Comparison of ENCODE assay signal across 8 cellular contexts in genomic region chr17:35433075-35433894, GRCh38. TPM values are rescaled to one million over a fixed set of nuclear protein-coding genes. Genes with fewer than 3 reads are reported as not detected.
DNase-seq lines count a peak whose midpoint lies in the region; ATAC-seq, FAIRE-seq and TF ChIP-seq lines count a peak whose summit lies in the region.

No MANE protein-coding gene starts in this region.

- peak; percentile 95 for FAIRE-seq in RCC 7860 (lab: Jason Lieb, UNC)

- H3K4me1 ChIP-seq in A673 (ENCODE audit: insufficient read depth, low read length, poor library complexity, severe bottlenecking) (peaks cover 10% of the 10 kb centered on the region), foreskin keratinocyte (peaks cover 8% of the 10 kb centered on the region), thyroid gland (peaks cover 27 to 28% of the 10 kb centered on the region in 2 donors)

- H3K9me3 ChIP-seq in A673 (ENCODE audit: low read depth, low read length, poor library complexity, severe bottlenecking) (no peaks in the 10 kb centered on the region), thyroid gland (no peaks in the 10 kb centered on the region)

- peak; percentile 45 for ATAC-seq in GM21825 (IDR thresholded peaks at IDR 0.05; ENCODE audit: unreplicated experiment)
- peak; percentile 89 for ATAC-seq in foreskin keratinocyte
- no peak for ATAC-seq in HG02870 (IDR thresholded peaks at IDR 0.05; ENCODE audit: unreplicated experiment)

- no peaks in the 10 kb centered on the region for H3K27me3 ChIP-seq in A673 (replicated peaks; ENCODE audit: insufficient read depth, low read depth, low read length, poor library complexity)
- no peaks in the 10 kb centered on the region for H3K27me3 ChIP-seq in foreskin keratinocyte
- H3K27me3 ChIP-seq in thyroid gland, result no peaks in the 10 kb centered on the region

- peak overlapping the region; percentile 76 for H3K27ac ChIP-seq in A673 (ENCODE audit: low read depth, low read length, poor library complexity, severe bottlenecking)
- peak overlapping the region; percentile 15 for H3K27ac ChIP-seq in foreskin keratinocyte
- peak overlapping the region; percentile 92 to 98 (median 97) for H3K27ac ChIP-seq in thyroid gland

- 10 to 20% methylated on average over 19 of the region's 19 CpGs for WGBS in thyroid gland, 2 donors

- POLR2A ChIA-PET in A673 (lab: Charles Lee; ENCODE audit: low non-redundant PET), result no interaction called here

- DNase-seq in A673 (ENCODE audit: low spot score) (peak; percentile 93), RCC 7860 (ENCODE audit: low spot score) (peak; percentile 97), foreskin keratinocyte (peak; percentile 97 to 99), non-pigmented ciliary epithelial cell (ENCODE audit: low read depth) (peak; percentile 99), thyroid gland (peak; percentile 93)
- peak; percentile 32 for DNase-seq in activated effector memory CD4-positive, alpha-beta T cell treated with Interleukin-2 at 50 U/mL for 16 hours

- BruUV-seq in A673 (replicated peaks; lab: Mats Ljungman, UMichigan), result TSS peak; percentile 90

- TF ChIP-seq CTCF in A673 (conservative IDR thresholded peaks at IDR 0.05; ENCODE audit: low read depth, low read length) (no peak), foreskin keratinocyte (conservative IDR thresholded peaks at IDR 0.05) (peak; percentile 33), thyroid gland (IDR thresholded peaks at IDR 0.05) (peak in 4 of 6 experiments; percentile 5 to 25 (median 12))

- CTCF ChIA-PET in A673 (lab: Charles Lee), result interaction anchor here (0.5 kb wide), 1 partner anchor 106 kb away, joined by 4 read pairs; no protein-coding TSS in a partner anchor

- H3K4me3 ChIP-seq in A673 (ENCODE audit: low read depth, low read length, poor library complexity, severe bottlenecking), result no peak overlapping the region
- peak overlapping the region; percentile 22 to 84 (median 44) for H3K4me3 ChIP-seq in thyroid gland (replicated peaks in 1 of 3)

- intact Hi-C loops in A673 (cut with micrococcal nuclease; ENCODE audit: unreplicated experiment) (loop anchor here (5.0 kb wide), 1 partner anchor 99 kb away; no protein-coding TSS in a partner anchor), thyroid gland (cut with DNase I) (loop anchor here (5.0 kb wide), 1 partner anchor 61 kb away; the partner anchor contains the start of gene SLFN11)

- H3K36me3 ChIP-seq in A673 (ENCODE audit: insufficient read depth, low read length, poor library complexity, severe bottlenecking) (no peaks in the 10 kb centered on the region), thyroid gland (no peaks in the 10 kb centered on the region)

- TF ChIP-seq POLR2A in thyroid gland (IDR thresholded peaks at IDR 0.05), result peak in 1 of 2 donors; percentile 37

RNA-seq across cellular contexts. Expression of gene SLFN12, which starts 1.0 kb away (rescaled TPM):
- 8.1 and 13.2 TPM in 2 replicates for total RNA-seq in A673 (2021)
- total RNA-seq in foreskin keratinocyte, result 8.4 and 13.1 TPM in 2 replicates
- polyA plus RNA-seq in foreskin keratinocyte, result 4.6 and 5.4 TPM in 2 replicates
- 10 to 100 TPM; 10.3 to 16.3 (median 13.1) TPM for total RNA-seq in thyroid gland

RNA-seq across cellular contexts. Expression of gene SLFN13, which starts 15.3 kb away (rescaled TPM):
- total RNA-seq in A673 (2021) (31.6 and 34.0 TPM in 2 replicates), foreskin keratinocyte (2.8 and 3.7 TPM in 2 replicates), thyroid gland (10 to 100 TPM; 13.6 to 31.8 (median 17.9) TPM)
- 1.1 and 1.3 TPM in 2 replicates for polyA plus RNA-seq in foreskin keratinocyte

RNA-seq across cellular contexts. Expression of gene SLFN11, which starts 59.9 kb away (rescaled TPM):
- total RNA-seq in A673 (2021), result 132 and 141 TPM in 2 replicates
- 2.4 and 4.7 TPM in 2 replicates for total RNA-seq in foreskin keratinocyte
- 0.48 and 0.81 TPM in 2 replicates for polyA plus RNA-seq in foreskin keratinocyte
- 10 to 100 TPM; 39.0 to 68.6 (median 55.0) TPM for total RNA-seq in thyroid gland

Comparison
In these comparisons a context has a peak if more than half of its experiments do, and no peak if none do; other contexts are left out.
1. DNase-seq: peak in every context shown above with its lines; median percentile 99 in non-pigmented ciliary epithelial cell; 98 in foreskin keratinocyte; 97 in RCC 7860; 93 in A673; 93 in thyroid gland; 32 in activated effector memory CD4-positive, alpha-beta T cell treated with Interleukin-2 at 50 U/mL for 16 hours.
2. H3K27ac ChIP-seq: peak in every context shown above with its lines; median percentile 97 in thyroid gland; 76 in A673; 15 in foreskin keratinocyte.